13 cellular contexts compared by ENCODE assay signal in genomic region chr3:174023445-174023844, GRCh38.
A peak's percentile ranks its signal among the peaks of the same experiment; 100 is the strongest.
DNase-seq lines count a peak whose midpoint lies in the region; ATAC-seq and TF ChIP-seq lines count a peak whose summit lies in the region.
"Had no signal": no experiment of that assay in that cellular context is flagged by ENCODE, and none has a peak within 500 bp of the region (broad histone marks: within the 10 kb centered on the region; RNA-seq: fewer than 3 reads in every experiment).

No MANE protein-coding gene starts in this region.

- no peaks in the 10 kb centered on the region for H3K27me3 Mint-ChIP-seq in WTC11 (ENCODE audit: low read depth)
- H3K27me3 Mint-ChIP-seq: CD4-positive, alpha-beta T cell; natural killer cell treated with Interleukin-12 subunit alpha and Interleukin-12 subunit beta and Interleukin-15 and Interleukin-18, amount 100 ng/mL, for 72 hours had no signal

- POLR2A ChIA-PET in WTC11 (lab: Charles Lee): interaction anchor here (0.6 kb wide), 1 partner anchor 228 kb away, joined by 8 read pairs; no protein-coding TSS in a partner anchor

- DNase-seq in NCI-H1092 treated with DMSO at 0.1 percent for 48 hours (lab: John Stamatoyannopoulos, UW) (peak; percentile 23), NCI-H1092 (lab: John Stamatoyannopoulos, UW) (no peak), NCI-H1694 treated with DMSO at 0.1 percent for 48 hours (lab: John Stamatoyannopoulos, UW) (peak; percentile 87), WTC11 (ENCODE audit: low spot score) (no peak), medulla oblongata (ENCODE audit: extremely low spot score) (peak; percentile 12)
- DNase-seq: activated CD4-positive, CD25-positive, alpha-beta regulatory T cell; CD4-positive, alpha-beta T cell; effector CD4-positive, alpha-beta T cell; stimulated activated CD4-positive, alpha-beta T cell treated with anti-CD3 and anti-CD28 coated beads, Interleukin-15, amount 100 ng/mL, for 24 hours had no signal

- no peak for TF ChIP-seq CTCF in WTC11 (IDR thresholded peaks at IDR 0.05)

- CTCF ChIA-PET in WTC11 (lab: Charles Lee): no interaction called here

- no peak overlapping the region for H3K27ac Mint-ChIP-seq in WTC11
- H3K27ac Mint-ChIP-seq: CD4-positive, alpha-beta T cell; natural killer cell treated with Interleukin-12 subunit alpha and Interleukin-12 subunit beta and Interleukin-15 and Interleukin-18, amount 100 ng/mL, for 72 hours had no signal

- H3K36me3 Mint-ChIP-seq in WTC11: peaks cover 12% of the 10 kb centered on the region
- H3K36me3 Mint-ChIP-seq: natural killer cell treated with Interleukin-12 subunit alpha and Interleukin-12 subunit beta and Interleukin-15 and Interleukin-18, amount 100 ng/mL, for 72 hours had no signal

- peaks cover 16% of the 10 kb centered on the region for H3K4me1 Mint-ChIP-seq in WTC11

- H3K4me3 Mint-ChIP-seq in WTC11: no peak overlapping the region
- H3K4me3 Mint-ChIP-seq: CD4-positive, alpha-beta T cell; natural killer cell treated with Interleukin-12 subunit alpha and Interleukin-12 subunit beta and Interleukin-15 and Interleukin-18, amount 100 ng/mL, for 72 hours had no signal

- peaks cover 20% of the 10 kb centered on the region for H3K9me3 Mint-ChIP-seq in WTC11

- ATAC-seq in WTC11 (peak; percentile 75), GM21825 (IDR thresholded peaks at IDR 0.05; ENCODE audit: unreplicated experiment) (no peak), GM21515 (IDR thresholded peaks at IDR 0.05; ENCODE audit: unreplicated experiment) (no peak), GM19395 (IDR thresholded peaks at IDR 0.05; ENCODE audit: unreplicated experiment) (no peak)
- ATAC-seq: natural killer cell treated with Interleukin-12 subunit alpha and Interleukin-12 subunit beta and Interleukin-15 and Interleukin-18, amount 100 ng/mL, for 72 hours had no signal

TF ChIP-seq in WTC11, 78 proteins besides CTCF, POLR2A, EP300 and RAD21:
- TF ChIP-seq TEAD1 (CRISPR knock-in tag; IDR thresholded peaks at IDR 0.05) (no peak), PRDM15 (CRISPR knock-in tag; IDR thresholded peaks at IDR 0.05) (no peak), ZNF138 (CRISPR knock-in tag; conservative IDR thresholded peaks at IDR 0.05) (no peak), FOXJ3 (CRISPR knock-in tag; IDR thresholded peaks at IDR 0.05; ENCODE audit: borderline replicate concordance) (no peak), USF2 (CRISPR knock-in tag; IDR thresholded peaks at IDR 0.05) (no peak), TEAD4 (CRISPR knock-in tag; IDR thresholded peaks at IDR 0.05) (no peak), EMX1 (CRISPR knock-in tag; IDR thresholded peaks at IDR 0.05) (no peak), ATF1 (CRISPR knock-in tag; IDR thresholded peaks at IDR 0.05) (no peak), CREM (CRISPR knock-in tag; IDR thresholded peaks at IDR 0.05) (no peak), OVOL2 (CRISPR knock-in tag; IDR thresholded peaks at IDR 0.05; ENCODE audit: borderline replicate concordance) (no peak), ZNF425 (CRISPR knock-in tag; conservative IDR thresholded peaks at IDR 0.05) (no peak), ETV6 (CRISPR knock-in tag; IDR thresholded peaks at IDR 0.05) (no peak)

Comparison
In these comparisons a context has a peak if more than half of its experiments do, and no peak if none do; other contexts are left out.
1. DNase-seq: peak in NCI-H1092 treated with DMSO at 0.1 percent for 48 hours (single experiment), NCI-H1694 treated with DMSO at 0.1 percent for 48 hours (single experiment) and medulla oblongata (single experiment); none in NCI-H1092 (single experiment) and WTC11 (single experiment).